Comparison of ENCODE assay signal across 1 cellular context in genomic region chr1:8284167-8284566, GRCh38.
TF ChIP-seq lines count a peak whose summit lies in the region.

No MANE protein-coding gene starts in this region.

TF ChIP-seq in HepG2, 621 proteins besides CTCF, POLR2A, EP300 and RAD21:
- TF ChIP-seq TIGD3 (CRISPR knock-in tag; IDR thresholded peaks at IDR 0.05; ENCODE audit: borderline replicate concordance) (no peak), ZNF460 (CRISPR knock-in tag; IDR thresholded peaks at IDR 0.05; ENCODE audit: borderline replicate concordance) (peak; percentile 34; the same call in 1 of the 2 replicates)
